ENCODE assay signal across 15 cellular contexts in genomic region chr7:18458830-18459229, GRCh38. TPM values are rescaled to one million over a fixed set of nuclear protein-coding genes. Genes with fewer than 3 reads are reported as not detected.
A peak's percentile ranks its signal among the peaks of the same experiment; 100 is the strongest.
DNase-seq lines count a peak whose midpoint lies in the region; ATAC-seq and TF ChIP-seq lines count a peak whose summit lies in the region.
"Had no signal": no experiment of that assay in that cellular context is flagged by ENCODE, and none has a peak within 500 bp of the region (broad histone marks: within the 10 kb centered on the region; RNA-seq: fewer than 3 reads in every experiment).

No MANE protein-coding gene starts in this region.

- H3K9me2 ChIP-seq in OCI-LY7 (ENCODE audit: insufficient read depth, low read length): no peaks in the 10 kb centered on the region

- no peaks in the 10 kb centered on the region for H3K9me3 Mint-ChIP-seq in activated naive CD8-positive, alpha-beta T cell treated with anti-CD3 and anti-CD28 coated beads, Interleukin-2, amount 50 U/mL, for 24 hours
- H3K9me3 Mint-ChIP-seq in activated naive CD8-positive, alpha-beta T cell treated with anti-CD3 and anti-CD28 coated beads for 36 hours: no peaks in the 10 kb centered on the region
- H3K9me3 Mint-ChIP-seq in stimulated activated memory B cell treated with anti-CD40 and anti-IgM and Interleukin-4, amounts not matched to agents 10 μg/mL and 1 μg/mL and 100 μg/mL, for 72 hours: no peaks in the 10 kb centered on the region
- no peaks in the 10 kb centered on the region for H3K9me3 Mint-ChIP-seq in effector memory CD8-positive, alpha-beta T cell
- H3K9me3 Mint-ChIP-seq: T-helper 1 cell treated with Interleukin-12 subunit alpha and Interleukin-12 subunit beta and Interleukin-4 antibody, amounts not matched to agents 30 μg/mL and 1 μg/mL, for 36 hours had no signal

- no peaks in the 10 kb centered on the region for H4K20me1 ChIP-seq in OCI-LY7 (ENCODE audit: insufficient read depth, low read length)

- peak overlapping the region; percentile 79; the same call in 1 of the 2 replicates for H2AFZ ChIP-seq in OCI-LY7 (ENCODE audit: low read length)

- no peak overlapping the region for H3K4me2 ChIP-seq in OCI-LY7 (ENCODE audit: low read length)

- no peaks in the 10 kb centered on the region for H3K36me3 Mint-ChIP-seq in activated naive CD8-positive, alpha-beta T cell treated with anti-CD3 and anti-CD28 coated beads, Interleukin-2, amount 50 U/mL, for 24 hours (ENCODE audit: low read depth)
- no peaks in the 10 kb centered on the region for H3K36me3 Mint-ChIP-seq in activated naive CD8-positive, alpha-beta T cell treated with anti-CD3 and anti-CD28 coated beads for 36 hours
- H3K36me3 Mint-ChIP-seq in stimulated activated memory B cell treated with anti-CD40 and anti-IgM and Interleukin-4, amounts not matched to agents 10 μg/mL and 1 μg/mL and 100 μg/mL, for 72 hours: no peaks in the 10 kb centered on the region
- no peaks in the 10 kb centered on the region for H3K36me3 Mint-ChIP-seq in effector memory CD8-positive, alpha-beta T cell (ENCODE audit: insufficient read depth)
- H3K36me3 Mint-ChIP-seq: activated naive CD8-positive, alpha-beta T cell had no signal

- BruUV-seq in OCI-LY7 (replicated peaks; lab: Mats Ljungman, UMichigan): no TSS peak

- no peak overlapping the region for H3K27ac ChIP-seq in OCI-LY7 (ENCODE audit: low read depth, low read length, poor library complexity, severe bottlenecking)
- H3K27ac ChIP-seq: 22Rv1, suprapubic skin had no signal

- H3K4me3 Mint-ChIP-seq in activated naive CD8-positive, alpha-beta T cell treated with anti-CD3 and anti-CD28 coated beads, Interleukin-2, amount 50 U/mL, for 24 hours: no peak overlapping the region
- no peak overlapping the region for H3K4me3 Mint-ChIP-seq in activated naive CD8-positive, alpha-beta T cell treated with anti-CD3 and anti-CD28 coated beads for 36 hours
- no peak overlapping the region for H3K4me3 Mint-ChIP-seq in stimulated activated memory B cell treated with anti-CD40 and anti-IgM and Interleukin-4, amounts not matched to agents 10 μg/mL and 1 μg/mL and 100 μg/mL, for 72 hours
- H3K4me3 Mint-ChIP-seq in effector memory CD8-positive, alpha-beta T cell: no peak overlapping the region
- H3K4me3 Mint-ChIP-seq: activated naive CD8-positive, alpha-beta T cell; T-helper 1 cell treated with Interleukin-12 subunit alpha and Interleukin-12 subunit beta and Interleukin-4 antibody, amounts not matched to agents 30 μg/mL and 1 μg/mL, for 36 hours had no signal

- H3K79me2 ChIP-seq in OCI-LY7 (ENCODE audit: insufficient read depth, low read depth, low read length): no peaks in the 10 kb centered on the region

- H3K27me3 Mint-ChIP-seq in activated naive CD8-positive, alpha-beta T cell treated with anti-CD3 and anti-CD28 coated beads, Interleukin-2, amount 50 U/mL, for 24 hours: no peaks in the 10 kb centered on the region
- no peaks in the 10 kb centered on the region for H3K27me3 Mint-ChIP-seq in activated naive CD8-positive, alpha-beta T cell treated with anti-CD3 and anti-CD28 coated beads for 36 hours
- H3K27me3 Mint-ChIP-seq in stimulated activated memory B cell treated with anti-CD40 and anti-IgM and Interleukin-4, amounts not matched to agents 10 μg/mL and 1 μg/mL and 100 μg/mL, for 72 hours: no peaks in the 10 kb centered on the region
- no peaks in the 10 kb centered on the region for H3K27me3 Mint-ChIP-seq in effector memory CD8-positive, alpha-beta T cell
- H3K27me3 Mint-ChIP-seq: activated naive CD8-positive, alpha-beta T cell had no signal

- peak overlapping the region; percentile 39 for H3K27ac Mint-ChIP-seq in activated naive CD8-positive, alpha-beta T cell treated with anti-CD3 and anti-CD28 coated beads, Interleukin-2, amount 50 U/mL, for 24 hours
- H3K27ac Mint-ChIP-seq in activated naive CD8-positive, alpha-beta T cell treated with anti-CD3 and anti-CD28 coated beads for 36 hours: no peak overlapping the region
- H3K27ac Mint-ChIP-seq in stimulated activated memory B cell treated with anti-CD40 and anti-IgM and Interleukin-4, amounts not matched to agents 10 μg/mL and 1 μg/mL and 100 μg/mL, for 72 hours: peak overlapping the region; percentile 53
- H3K27ac Mint-ChIP-seq in effector memory CD8-positive, alpha-beta T cell: no peak overlapping the region
- H3K27ac Mint-ChIP-seq: activated naive CD8-positive, alpha-beta T cell; T-helper 1 cell treated with Interleukin-12 subunit alpha and Interleukin-12 subunit beta and Interleukin-4 antibody, amounts not matched to agents 30 μg/mL and 1 μg/mL, for 36 hours had no signal

- intact Hi-C loops in OCI-LY7 (cut with micrococcal nuclease; ENCODE audit: unreplicated experiment): no loop called here

- POLR2A ChIA-PET in OCI-LY7 (lab: Charles Lee): interaction anchor here (0.5 to 1.7 kb wide), 3 partner anchors 9 to 58 kb away, joined by 3 to 4 read pairs (median 4); no protein-coding TSS in a partner anchor

- H3K27me3 ChIP-seq in endocrine pancreas (ENCODE audit: control insufficient read depth, insufficient read depth, low read length): no peaks in the 10 kb centered on the region
- H3K27me3 ChIP-seq: suprapubic skin had no signal

- H3K4me1 ChIP-seq in OCI-LY7 (ENCODE audit: insufficient read depth, low read length, poor library complexity, severe bottlenecking) (no peaks in the 10 kb centered on the region), endocrine pancreas (ENCODE audit: control insufficient read depth, insufficient read depth, low read length) (peaks cover 28% of the 10 kb centered on the region)
- H3K4me1 ChIP-seq: suprapubic skin had no signal

- TF ChIP-seq CTCF in OCI-LY7 (conservative IDR thresholded peaks at IDR 0.05; ENCODE audit: low read length): no peak

- H3K36me3 ChIP-seq in OCI-LY7 (ENCODE audit: insufficient read depth, low read length) (no peaks in the 10 kb centered on the region), endocrine pancreas (ENCODE audit: control insufficient read depth, insufficient read depth, low read length) (no peaks in the 10 kb centered on the region)
- H3K36me3 ChIP-seq: suprapubic skin had no signal

- no peak overlapping the region for H3K9ac ChIP-seq in endocrine pancreas (ENCODE audit: control insufficient read depth, insufficient read depth, low read length)

- no peak for ATAC-seq in activated naive CD8-positive, alpha-beta T cell treated with anti-CD3 and anti-CD28 coated beads, Interleukin-2, amount 50 U/mL, for 24 hours
- ATAC-seq in stimulated activated memory B cell treated with anti-CD40 and anti-IgM and Interleukin-4, amounts not matched to agents 10 μg/mL and 1 μg/mL and 100 μg/mL, for 72 hours: no peak
- ATAC-seq in GM19328 (IDR thresholded peaks at IDR 0.05; ENCODE audit: unreplicated experiment): no peak
- ATAC-seq in effector memory CD8-positive, alpha-beta T cell (replicated peaks): no peak

- CTCF ChIA-PET in OCI-LY7 (lab: Charles Lee; ENCODE audit: unreplicated experiment): interaction anchor here (0.6 kb wide), 1 partner anchor 14 kb away, joined by 3 read pairs; no protein-coding TSS in a partner anchor

- H3K4me3 ChIP-seq in OCI-LY7 (ENCODE audit: low read depth, low read length, poor library complexity, severe bottlenecking) (no peak overlapping the region), endocrine pancreas (ENCODE audit: control insufficient read depth, insufficient read depth, low read length) (peak overlapping the region; percentile 15)
- H3K4me3 ChIP-seq: suprapubic skin had no signal

- H3K4me1 Mint-ChIP-seq in activated naive CD8-positive, alpha-beta T cell treated with anti-CD3 and anti-CD28 coated beads, Interleukin-2, amount 50 U/mL, for 24 hours: peaks cover 11% of the 10 kb centered on the region
- no peaks in the 10 kb centered on the region for H3K4me1 Mint-ChIP-seq in activated naive CD8-positive, alpha-beta T cell treated with anti-CD3 and anti-CD28 coated beads for 36 hours
- H3K4me1 Mint-ChIP-seq in stimulated activated memory B cell treated with anti-CD40 and anti-IgM and Interleukin-4, amounts not matched to agents 10 μg/mL and 1 μg/mL and 100 μg/mL, for 72 hours: peaks cover 29% of the 10 kb centered on the region
- peaks cover 8 to 18% of the 10 kb centered on the region in 2 donors for H3K4me1 Mint-ChIP-seq in effector memory CD8-positive, alpha-beta T cell (ENCODE audit: low read depth in 2 of 2)

- H3K9me3 ChIP-seq in OCI-LY7 (ENCODE audit: low read length) (no peaks in the 10 kb centered on the region), endocrine pancreas (ENCODE audit: control insufficient read depth, low read length) (no peaks in the 10 kb centered on the region)
- H3K9me3 ChIP-seq: suprapubic skin had no signal

- DNase-seq in activated naive CD8-positive, alpha-beta T cell treated with anti-CD3 and anti-CD28 coated beads, Interleukin-2, amount 50 U/mL, for 24 hours: no peak
- no peak for DNase-seq in activated naive CD8-positive, alpha-beta T cell treated with anti-CD3 and anti-CD28 coated beads for 36 hours
- DNase-seq in OCI-LY7 (ENCODE audit: low spot score): no peak
- no peak for DNase-seq in effector memory CD8-positive, alpha-beta T cell
- DNase-seq in NCI-H446 treated with DMSO at 0.1 percent for 48 hours (lab: John Stamatoyannopoulos, UW): no peak
- DNase-seq: DMS79; NCI-H187; NK-92 treated with Interleukin-12 subunit alpha and Interleukin-12 subunit beta, amount 100 ng/mL, for 24 hours had no signal

RNA-seq across cellular contexts. Expression of gene HDAC9, which starts 36.7 kb away (rescaled TPM):
- total RNA-seq in activated naive CD8-positive, alpha-beta T cell treated with anti-CD3 and anti-CD28 coated beads for 36 hours: under 1 TPM; 0.14 to 0.72 TPM
- total RNA-seq in OCI-LY7 (2014; rRNA removed; shearing (Covaris generic)): 90.3 and 91.7 TPM in 2 replicates
- total RNA-seq in OCI-LY7 (2022): 58.8 and 68.2 TPM in 2 replicates

Comparison
In these comparisons a context has a peak if more than half of its experiments do, and no peak if none do; other contexts are left out.
1. H3K27ac Mint-ChIP-seq: peak in activated naive CD8-positive, alpha-beta T cell treated with anti-CD3 and anti-CD28 coated beads, Interleukin-2, amount 50 U/mL, for 24 hours (single experiment) and stimulated activated memory B cell treated with anti-CD40 and anti-IgM and Interleukin-4, amounts not matched to agents 10 μg/mL and 1 μg/mL and 100 μg/mL, for 72 hours (single experiment); none in activated naive CD8-positive, alpha-beta T cell treated with anti-CD3 and anti-CD28 coated beads for 36 hours (single experiment) and effector memory CD8-positive, alpha-beta T cell (0 of 2).
2. RNA of gene HDAC9, which starts 36.7 kb away (total RNA-seq): 58.8 to 91.7 TPM in OCI-LY7; 0.14 to 0.72 TPM in activated naive CD8-positive, alpha-beta T cell treated with anti-CD3 and anti-CD28 coated beads for 36 hours; every median in the first group is over 10 times any median in the second.